In the genomic region with DNA sequence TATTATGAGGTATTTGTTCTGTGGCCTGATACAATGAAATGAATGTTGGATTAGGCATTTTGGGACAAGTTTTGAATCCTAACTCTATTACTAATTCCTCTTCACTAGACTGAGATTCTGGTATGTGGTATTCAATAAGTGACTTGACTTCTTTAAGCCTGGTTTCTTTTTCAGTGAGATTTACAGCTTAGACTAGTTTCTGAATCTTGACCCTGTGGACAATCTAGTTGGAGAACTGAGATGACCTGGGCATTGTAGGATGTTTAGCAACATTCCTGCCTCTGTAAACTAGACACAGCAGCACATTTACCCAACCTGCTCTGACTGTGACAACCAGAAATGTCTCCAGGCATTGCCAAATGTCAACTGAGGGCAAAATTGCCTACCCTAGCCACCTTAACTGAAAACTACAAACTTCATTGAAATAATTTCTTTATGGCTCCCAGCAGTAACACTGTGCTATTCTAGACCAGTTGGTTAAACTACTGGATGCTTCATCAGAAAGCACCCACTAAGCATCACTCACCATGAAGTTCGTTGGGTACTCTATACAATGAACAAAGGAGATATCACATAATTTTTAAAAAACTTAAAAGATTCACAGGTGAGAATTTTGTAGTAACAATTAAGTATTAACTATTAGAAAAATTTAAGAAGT, we compare ENCODE assay signal across 1 cellular context.
TF ChIP-seq lines count a peak whose summit lies in the region.

No MANE protein-coding gene starts in this region.

TF ChIP-seq in H1, 55 proteins besides CTCF, POLR2A, EP300 and RAD21 (continued from another document):
- TF ChIP-seq RXRA (IDR thresholded peaks at IDR 0.05; ENCODE audit: insufficient read depth, low read depth, low read length) (no peak), CHD1 (IDR thresholded peaks at IDR 0.05; ENCODE audit: low read depth, low read length) (no peak), POLR2AphosphoS5 (IDR thresholded peaks at IDR 0.05; ENCODE audit: low read depth, low read length) (no peak), SIX5 (IDR thresholded peaks at IDR 0.05; ENCODE audit: low read depth, low read length) (no peak), RNF2 (IDR thresholded peaks at IDR 0.05; ENCODE audit: borderline replicate concordance, low read depth, low read length, missing control alignments, poor library complexity, severe bottlenecking) (no peak), HDAC6 (IDR thresholded peaks at IDR 0.05; ENCODE audit: low read depth, low read length) (no peak), ZNF274 (IDR thresholded peaks at IDR 0.05; ENCODE audit: borderline replicate concordance, extremely low read depth, low read length) (no peak), CEBPB (IDR thresholded peaks at IDR 0.05; ENCODE audit: low read depth, low read length) (no peak), MAFK (IDR thresholded peaks at IDR 0.05; ENCODE audit: low read depth, low read length) (no peak), TEAD4 (IDR thresholded peaks at IDR 0.05; ENCODE audit: low read depth, low read length) (no peak), TBP (IDR thresholded peaks at IDR 0.05; ENCODE audit: low read depth, low read length) (no peak), BRCA1 (IDR thresholded peaks at IDR 0.05; ENCODE audit: low read depth, low read length) (no peak)
- TF ChIP-seq, protein P1, sequence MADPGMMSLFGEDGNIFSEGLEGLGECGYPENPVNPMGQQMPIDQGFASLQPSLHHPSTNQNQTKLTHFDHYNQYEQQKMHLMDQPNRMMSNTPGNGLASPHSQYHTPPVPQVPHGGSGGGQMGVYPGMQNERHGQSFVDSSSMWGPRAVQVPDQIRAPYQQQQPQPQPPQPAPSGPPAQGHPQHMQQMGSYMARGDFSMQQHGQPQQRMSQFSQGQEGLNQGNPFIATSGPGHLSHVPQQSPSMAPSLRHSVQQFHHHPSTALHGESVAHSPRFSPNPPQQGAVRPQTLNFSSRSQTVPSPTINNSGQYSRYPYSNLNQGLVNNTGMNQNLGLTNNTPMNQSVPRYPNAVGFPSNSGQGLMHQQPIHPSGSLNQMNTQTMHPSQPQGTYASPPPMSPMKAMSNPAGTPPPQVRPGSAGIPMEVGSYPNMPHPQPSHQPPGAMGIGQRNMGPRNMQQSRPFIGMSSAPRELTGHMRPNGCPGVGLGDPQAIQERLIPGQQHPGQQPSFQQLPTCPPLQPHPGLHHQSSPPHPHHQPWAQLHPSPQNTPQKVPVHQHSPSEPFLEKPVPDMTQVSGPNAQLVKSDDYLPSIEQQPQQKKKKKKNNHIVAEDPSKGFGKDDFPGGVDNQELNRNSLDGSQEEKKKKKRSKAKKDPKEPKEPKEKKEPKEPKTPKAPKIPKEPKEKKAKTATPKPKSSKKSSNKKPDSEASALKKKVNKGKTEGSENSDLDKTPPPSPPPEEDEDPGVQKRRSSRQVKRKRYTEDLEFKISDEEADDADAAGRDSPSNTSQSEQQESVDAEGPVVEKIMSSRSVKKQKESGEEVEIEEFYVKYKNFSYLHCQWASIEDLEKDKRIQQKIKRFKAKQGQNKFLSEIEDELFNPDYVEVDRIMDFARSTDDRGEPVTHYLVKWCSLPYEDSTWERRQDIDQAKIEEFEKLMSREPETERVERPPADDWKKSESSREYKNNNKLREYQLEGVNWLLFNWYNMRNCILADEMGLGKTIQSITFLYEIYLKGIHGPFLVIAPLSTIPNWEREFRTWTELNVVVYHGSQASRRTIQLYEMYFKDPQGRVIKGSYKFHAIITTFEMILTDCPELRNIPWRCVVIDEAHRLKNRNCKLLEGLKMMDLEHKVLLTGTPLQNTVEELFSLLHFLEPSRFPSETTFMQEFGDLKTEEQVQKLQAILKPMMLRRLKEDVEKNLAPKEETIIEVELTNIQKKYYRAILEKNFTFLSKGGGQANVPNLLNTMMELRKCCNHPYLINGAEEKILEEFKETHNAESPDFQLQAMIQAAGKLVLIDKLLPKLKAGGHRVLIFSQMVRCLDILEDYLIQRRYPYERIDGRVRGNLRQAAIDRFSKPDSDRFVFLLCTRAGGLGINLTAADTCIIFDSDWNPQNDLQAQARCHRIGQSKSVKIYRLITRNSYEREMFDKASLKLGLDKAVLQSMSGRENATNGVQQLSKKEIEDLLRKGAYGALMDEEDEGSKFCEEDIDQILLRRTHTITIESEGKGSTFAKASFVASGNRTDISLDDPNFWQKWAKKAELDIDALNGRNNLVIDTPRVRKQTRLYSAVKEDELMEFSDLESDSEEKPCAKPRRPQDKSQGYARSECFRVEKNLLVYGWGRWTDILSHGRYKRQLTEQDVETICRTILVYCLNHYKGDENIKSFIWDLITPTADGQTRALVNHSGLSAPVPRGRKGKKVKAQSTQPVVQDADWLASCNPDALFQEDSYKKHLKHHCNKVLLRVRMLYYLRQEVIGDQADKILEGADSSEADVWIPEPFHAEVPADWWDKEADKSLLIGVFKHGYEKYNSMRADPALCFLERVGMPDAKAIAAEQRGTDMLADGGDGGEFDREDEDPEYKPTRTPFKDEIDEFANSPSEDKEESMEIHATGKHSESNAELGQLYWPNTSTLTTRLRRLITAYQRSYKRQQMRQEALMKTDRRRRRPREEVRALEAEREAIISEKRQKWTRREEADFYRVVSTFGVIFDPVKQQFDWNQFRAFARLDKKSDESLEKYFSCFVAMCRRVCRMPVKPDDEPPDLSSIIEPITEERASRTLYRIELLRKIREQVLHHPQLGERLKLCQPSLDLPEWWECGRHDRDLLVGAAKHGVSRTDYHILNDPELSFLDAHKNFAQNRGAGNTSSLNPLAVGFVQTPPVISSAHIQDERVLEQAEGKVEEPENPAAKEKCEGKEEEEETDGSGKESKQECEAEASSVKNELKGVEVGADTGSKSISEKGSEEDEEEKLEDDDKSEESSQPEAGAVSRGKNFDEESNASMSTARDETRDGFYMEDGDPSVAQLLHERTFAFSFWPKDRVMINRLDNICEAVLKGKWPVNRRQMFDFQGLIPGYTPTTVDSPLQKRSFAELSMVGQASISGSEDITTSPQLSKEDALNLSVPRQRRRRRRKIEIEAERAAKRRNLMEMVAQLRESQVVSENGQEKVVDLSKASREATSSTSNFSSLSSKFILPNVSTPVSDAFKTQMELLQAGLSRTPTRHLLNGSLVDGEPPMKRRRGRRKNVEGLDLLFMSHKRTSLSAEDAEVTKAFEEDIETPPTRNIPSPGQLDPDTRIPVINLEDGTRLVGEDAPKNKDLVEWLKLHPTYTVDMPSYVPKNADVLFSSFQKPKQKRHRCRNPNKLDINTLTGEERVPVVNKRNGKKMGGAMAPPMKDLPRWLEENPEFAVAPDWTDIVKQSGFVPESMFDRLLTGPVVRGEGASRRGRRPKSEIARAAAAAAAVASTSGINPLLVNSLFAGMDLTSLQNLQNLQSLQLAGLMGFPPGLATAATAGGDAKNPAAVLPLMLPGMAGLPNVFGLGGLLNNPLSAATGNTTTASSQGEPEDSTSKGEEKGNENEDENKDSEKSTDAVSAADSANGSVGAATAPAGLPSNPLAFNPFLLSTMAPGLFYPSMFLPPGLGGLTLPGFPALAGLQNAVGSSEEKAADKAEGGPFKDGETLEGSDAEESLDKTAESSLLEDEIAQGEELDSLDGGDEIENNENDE (IDR thresholded peaks at IDR 0.05; ENCODE audit: insufficient replicate concordance, low read length): no peak
